Comparison of ENCODE assay signal across 1 cellular context in genomic region chr12:101855364-101855884, GRCh38.
TF ChIP-seq lines count a peak whose summit lies in the region.

No MANE protein-coding gene starts in this region.

TF ChIP-seq in GM12878, 131 proteins besides CTCF, POLR2A, EP300 and RAD21:
- no peak for TF ChIP-seq NKRF (conservative IDR thresholded peaks at IDR 0.05)
- TF ChIP-seq MYB (IDR thresholded peaks at IDR 0.05; ENCODE audit: borderline replicate concordance, low read depth, low read length) = no peak
- TF ChIP-seq NBN (IDR thresholded peaks at IDR 0.05) = no peak
- no peak for TF ChIP-seq E2F4 (IDR thresholded peaks at IDR 0.05; ENCODE audit: low read depth, low read length)
- TF ChIP-seq RUNX3 (IDR thresholded peaks at IDR 0.05; ENCODE audit: low read length) = no peak
- no peak for TF ChIP-seq IRF4 (IDR thresholded peaks at IDR 0.05; ENCODE audit: low read depth, low read length)
- no peak for TF ChIP-seq CHD4 (IDR thresholded peaks at IDR 0.05)
- TF ChIP-seq CBX5 (IDR thresholded peaks at IDR 0.05; ENCODE audit: low read depth) = no peak
- no peak for TF ChIP-seq SREBF2 (IDR thresholded peaks at IDR 0.05; ENCODE audit: low read length)
- TF ChIP-seq ZNF207 (IDR thresholded peaks at IDR 0.05; ENCODE audit: borderline replicate concordance) = no peak
- TF ChIP-seq, protein P1, sequence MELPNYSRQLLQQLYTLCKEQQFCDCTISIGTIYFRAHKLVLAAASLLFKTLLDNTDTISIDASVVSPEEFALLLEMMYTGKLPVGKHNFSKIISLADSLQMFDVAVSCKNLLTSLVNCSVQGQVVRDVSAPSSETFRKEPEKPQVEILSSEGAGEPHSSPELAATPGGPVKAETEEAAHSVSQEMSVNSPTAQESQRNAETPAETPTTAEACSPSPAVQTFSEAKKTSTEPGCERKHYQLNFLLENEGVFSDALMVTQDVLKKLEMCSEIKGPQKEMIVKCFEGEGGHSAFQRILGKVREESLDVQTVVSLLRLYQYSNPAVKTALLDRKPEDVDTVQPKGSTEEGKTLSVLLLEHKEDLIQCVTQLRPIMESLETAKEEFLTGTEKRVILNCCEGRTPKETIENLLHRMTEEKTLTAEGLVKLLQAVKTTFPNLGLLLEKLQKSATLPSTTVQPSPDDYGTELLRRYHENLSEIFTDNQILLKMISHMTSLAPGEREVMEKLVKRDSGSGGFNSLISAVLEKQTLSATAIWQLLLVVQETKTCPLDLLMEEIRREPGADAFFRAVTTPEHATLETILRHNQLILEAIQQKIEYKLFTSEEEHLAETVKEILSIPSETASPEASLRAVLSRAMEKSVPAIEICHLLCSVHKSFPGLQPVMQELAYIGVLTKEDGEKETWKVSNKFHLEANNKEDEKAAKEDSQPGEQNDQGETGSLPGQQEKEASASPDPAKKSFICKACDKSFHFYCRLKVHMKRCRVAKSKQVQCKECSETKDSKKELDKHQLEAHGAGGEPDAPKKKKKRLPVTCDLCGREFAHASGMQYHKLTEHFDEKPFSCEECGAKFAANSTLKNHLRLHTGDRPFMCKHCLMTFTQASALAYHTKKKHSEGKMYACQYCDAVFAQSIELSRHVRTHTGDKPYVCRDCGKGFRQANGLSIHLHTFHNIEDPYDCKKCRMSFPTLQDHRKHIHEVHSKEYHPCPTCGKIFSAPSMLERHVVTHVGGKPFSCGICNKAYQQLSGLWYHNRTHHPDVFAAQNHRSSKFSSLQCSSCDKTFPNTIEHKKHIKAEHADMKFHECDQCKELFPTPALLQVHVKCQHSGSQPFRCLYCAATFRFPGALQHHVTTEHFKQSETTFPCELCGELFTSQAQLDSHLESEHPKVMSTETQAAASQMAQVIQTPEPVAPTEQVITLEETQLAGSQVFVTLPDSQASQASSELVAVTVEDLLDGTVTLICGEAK (IDR thresholded peaks at IDR 0.05; ENCODE audit: borderline replicate concordance) = no peak
